In the genomic region with DNA sequence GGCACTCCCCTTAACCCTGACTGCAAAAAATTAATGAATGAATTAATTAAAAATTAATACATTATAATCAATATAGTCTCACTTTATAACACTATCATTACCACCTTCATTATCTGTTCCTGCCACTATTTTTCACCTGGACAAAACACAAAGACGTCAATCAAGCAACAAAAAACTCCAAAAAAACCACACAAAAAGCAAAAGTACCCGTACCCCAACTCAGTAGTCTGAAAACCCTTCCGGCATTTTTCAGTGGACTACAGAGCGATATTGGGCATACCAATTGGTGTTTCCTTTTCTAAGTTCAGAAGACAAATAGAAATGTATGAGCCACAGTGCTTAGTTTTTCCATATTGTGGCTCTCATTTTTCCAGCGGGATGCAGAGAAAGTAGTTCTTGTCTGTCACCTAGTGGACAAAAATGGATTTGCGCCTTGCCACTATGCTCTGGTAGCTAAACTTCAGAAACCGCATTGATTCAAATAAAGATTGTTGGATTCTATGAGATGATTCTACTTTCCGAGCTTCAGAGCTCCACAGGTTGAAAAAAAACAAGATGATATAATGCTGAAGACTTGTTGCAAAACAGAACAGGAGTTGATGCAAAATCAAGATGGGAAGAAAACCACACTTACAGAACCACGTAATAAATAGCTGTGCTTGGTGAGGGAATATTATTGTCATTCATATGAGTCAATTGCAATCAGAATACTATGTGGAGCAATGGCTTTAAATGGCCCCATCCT, we compare ENCODE assay signal across 1 cellular context.
TF ChIP-seq lines count a peak whose summit lies in the region.

No MANE protein-coding gene starts in this region.

TF ChIP-seq in H1, 55 proteins besides CTCF, POLR2A, EP300 and RAD21:
- TF ChIP-seq NANOG (IDR thresholded peaks at IDR 0.05; ENCODE audit: insufficient read depth, low read depth, low read length, poor library complexity, severe bottlenecking) (no peak), JUN (IDR thresholded peaks at IDR 0.05; ENCODE audit: low read depth, low read length) (no peak), SP4 (IDR thresholded peaks at IDR 0.05; ENCODE audit: low read length) (no peak), NRF1 (IDR thresholded peaks at IDR 0.05; ENCODE audit: low read depth, low read length) (no peak), SAP30 (IDR thresholded peaks at IDR 0.05; ENCODE audit: insufficient read depth, insufficient replicate concordance, low read length) (no peak), GABPA (IDR thresholded peaks at IDR 0.05; ENCODE audit: borderline replicate concordance, insufficient read depth, low read length) (no peak), TAF7 (optimal IDR thresholded peaks at IDR 0.05; ENCODE audit: borderline replicate concordance, low read depth, low read length) (no peak), BCL11A (IDR thresholded peaks at IDR 0.05; ENCODE audit: low read depth in 2 of 2, low read length in 2 of 2) (no peak), SUZ12 (IDR thresholded peaks at IDR 0.05; ENCODE audit: low read length) (no peak), EZH2 (IDR thresholded peaks at IDR 0.05; ENCODE audit: low read depth, low read length, severe bottlenecking) (no peak), POLR2AphosphoS5 (IDR thresholded peaks at IDR 0.05; ENCODE audit: low read depth, low read length) (no peak)
- TF ChIP-seq, protein P1, sequence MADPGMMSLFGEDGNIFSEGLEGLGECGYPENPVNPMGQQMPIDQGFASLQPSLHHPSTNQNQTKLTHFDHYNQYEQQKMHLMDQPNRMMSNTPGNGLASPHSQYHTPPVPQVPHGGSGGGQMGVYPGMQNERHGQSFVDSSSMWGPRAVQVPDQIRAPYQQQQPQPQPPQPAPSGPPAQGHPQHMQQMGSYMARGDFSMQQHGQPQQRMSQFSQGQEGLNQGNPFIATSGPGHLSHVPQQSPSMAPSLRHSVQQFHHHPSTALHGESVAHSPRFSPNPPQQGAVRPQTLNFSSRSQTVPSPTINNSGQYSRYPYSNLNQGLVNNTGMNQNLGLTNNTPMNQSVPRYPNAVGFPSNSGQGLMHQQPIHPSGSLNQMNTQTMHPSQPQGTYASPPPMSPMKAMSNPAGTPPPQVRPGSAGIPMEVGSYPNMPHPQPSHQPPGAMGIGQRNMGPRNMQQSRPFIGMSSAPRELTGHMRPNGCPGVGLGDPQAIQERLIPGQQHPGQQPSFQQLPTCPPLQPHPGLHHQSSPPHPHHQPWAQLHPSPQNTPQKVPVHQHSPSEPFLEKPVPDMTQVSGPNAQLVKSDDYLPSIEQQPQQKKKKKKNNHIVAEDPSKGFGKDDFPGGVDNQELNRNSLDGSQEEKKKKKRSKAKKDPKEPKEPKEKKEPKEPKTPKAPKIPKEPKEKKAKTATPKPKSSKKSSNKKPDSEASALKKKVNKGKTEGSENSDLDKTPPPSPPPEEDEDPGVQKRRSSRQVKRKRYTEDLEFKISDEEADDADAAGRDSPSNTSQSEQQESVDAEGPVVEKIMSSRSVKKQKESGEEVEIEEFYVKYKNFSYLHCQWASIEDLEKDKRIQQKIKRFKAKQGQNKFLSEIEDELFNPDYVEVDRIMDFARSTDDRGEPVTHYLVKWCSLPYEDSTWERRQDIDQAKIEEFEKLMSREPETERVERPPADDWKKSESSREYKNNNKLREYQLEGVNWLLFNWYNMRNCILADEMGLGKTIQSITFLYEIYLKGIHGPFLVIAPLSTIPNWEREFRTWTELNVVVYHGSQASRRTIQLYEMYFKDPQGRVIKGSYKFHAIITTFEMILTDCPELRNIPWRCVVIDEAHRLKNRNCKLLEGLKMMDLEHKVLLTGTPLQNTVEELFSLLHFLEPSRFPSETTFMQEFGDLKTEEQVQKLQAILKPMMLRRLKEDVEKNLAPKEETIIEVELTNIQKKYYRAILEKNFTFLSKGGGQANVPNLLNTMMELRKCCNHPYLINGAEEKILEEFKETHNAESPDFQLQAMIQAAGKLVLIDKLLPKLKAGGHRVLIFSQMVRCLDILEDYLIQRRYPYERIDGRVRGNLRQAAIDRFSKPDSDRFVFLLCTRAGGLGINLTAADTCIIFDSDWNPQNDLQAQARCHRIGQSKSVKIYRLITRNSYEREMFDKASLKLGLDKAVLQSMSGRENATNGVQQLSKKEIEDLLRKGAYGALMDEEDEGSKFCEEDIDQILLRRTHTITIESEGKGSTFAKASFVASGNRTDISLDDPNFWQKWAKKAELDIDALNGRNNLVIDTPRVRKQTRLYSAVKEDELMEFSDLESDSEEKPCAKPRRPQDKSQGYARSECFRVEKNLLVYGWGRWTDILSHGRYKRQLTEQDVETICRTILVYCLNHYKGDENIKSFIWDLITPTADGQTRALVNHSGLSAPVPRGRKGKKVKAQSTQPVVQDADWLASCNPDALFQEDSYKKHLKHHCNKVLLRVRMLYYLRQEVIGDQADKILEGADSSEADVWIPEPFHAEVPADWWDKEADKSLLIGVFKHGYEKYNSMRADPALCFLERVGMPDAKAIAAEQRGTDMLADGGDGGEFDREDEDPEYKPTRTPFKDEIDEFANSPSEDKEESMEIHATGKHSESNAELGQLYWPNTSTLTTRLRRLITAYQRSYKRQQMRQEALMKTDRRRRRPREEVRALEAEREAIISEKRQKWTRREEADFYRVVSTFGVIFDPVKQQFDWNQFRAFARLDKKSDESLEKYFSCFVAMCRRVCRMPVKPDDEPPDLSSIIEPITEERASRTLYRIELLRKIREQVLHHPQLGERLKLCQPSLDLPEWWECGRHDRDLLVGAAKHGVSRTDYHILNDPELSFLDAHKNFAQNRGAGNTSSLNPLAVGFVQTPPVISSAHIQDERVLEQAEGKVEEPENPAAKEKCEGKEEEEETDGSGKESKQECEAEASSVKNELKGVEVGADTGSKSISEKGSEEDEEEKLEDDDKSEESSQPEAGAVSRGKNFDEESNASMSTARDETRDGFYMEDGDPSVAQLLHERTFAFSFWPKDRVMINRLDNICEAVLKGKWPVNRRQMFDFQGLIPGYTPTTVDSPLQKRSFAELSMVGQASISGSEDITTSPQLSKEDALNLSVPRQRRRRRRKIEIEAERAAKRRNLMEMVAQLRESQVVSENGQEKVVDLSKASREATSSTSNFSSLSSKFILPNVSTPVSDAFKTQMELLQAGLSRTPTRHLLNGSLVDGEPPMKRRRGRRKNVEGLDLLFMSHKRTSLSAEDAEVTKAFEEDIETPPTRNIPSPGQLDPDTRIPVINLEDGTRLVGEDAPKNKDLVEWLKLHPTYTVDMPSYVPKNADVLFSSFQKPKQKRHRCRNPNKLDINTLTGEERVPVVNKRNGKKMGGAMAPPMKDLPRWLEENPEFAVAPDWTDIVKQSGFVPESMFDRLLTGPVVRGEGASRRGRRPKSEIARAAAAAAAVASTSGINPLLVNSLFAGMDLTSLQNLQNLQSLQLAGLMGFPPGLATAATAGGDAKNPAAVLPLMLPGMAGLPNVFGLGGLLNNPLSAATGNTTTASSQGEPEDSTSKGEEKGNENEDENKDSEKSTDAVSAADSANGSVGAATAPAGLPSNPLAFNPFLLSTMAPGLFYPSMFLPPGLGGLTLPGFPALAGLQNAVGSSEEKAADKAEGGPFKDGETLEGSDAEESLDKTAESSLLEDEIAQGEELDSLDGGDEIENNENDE (IDR thresholded peaks at IDR 0.05; ENCODE audit: insufficient replicate concordance, low read length): no peak
- TF ChIP-seq, protein P2, sequence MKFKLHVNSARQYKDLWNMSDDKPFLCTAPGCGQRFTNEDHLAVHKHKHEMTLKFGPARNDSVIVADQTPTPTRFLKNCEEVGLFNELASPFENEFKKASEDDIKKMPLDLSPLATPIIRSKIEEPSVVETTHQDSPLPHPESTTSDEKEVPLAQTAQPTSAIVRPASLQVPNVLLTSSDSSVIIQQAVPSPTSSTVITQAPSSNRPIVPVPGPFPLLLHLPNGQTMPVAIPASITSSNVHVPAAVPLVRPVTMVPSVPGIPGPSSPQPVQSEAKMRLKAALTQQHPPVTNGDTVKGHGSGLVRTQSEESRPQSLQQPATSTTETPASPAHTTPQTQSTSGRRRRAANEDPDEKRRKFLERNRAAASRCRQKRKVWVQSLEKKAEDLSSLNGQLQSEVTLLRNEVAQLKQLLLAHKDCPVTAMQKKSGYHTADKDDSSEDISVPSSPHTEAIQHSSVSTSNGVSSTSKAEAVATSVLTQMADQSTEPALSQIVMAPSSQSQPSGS (IDR thresholded peaks at IDR 0.05; ENCODE audit: low read length): no peak
